In genomic region chr15:48371550-48371949, GRCh38 we compare ENCODE assay signal across 6 cellular contexts.
"Had no signal": no experiment of that assay in that cellular context is flagged by ENCODE, and none has a peak within 500 bp of the region (broad histone marks: within the 10 kb centered on the region; RNA-seq: fewer than 3 reads in every experiment).

No MANE protein-coding gene starts in this region.

- H3K4me1 ChIP-seq: HAP-1 had no signal

- H3K36me3 ChIP-seq: HAP-1 had no signal

- DNase-seq: GOT3, H7, HFFc6, IMR-90 had no signal

- H3K4me3 ChIP-seq: HAP-1, K562 had no signal

- H3K9me3 ChIP-seq: HAP-1 had no signal
